Comparison of ENCODE assay signal across 24 cellular contexts in the genomic region with DNA sequence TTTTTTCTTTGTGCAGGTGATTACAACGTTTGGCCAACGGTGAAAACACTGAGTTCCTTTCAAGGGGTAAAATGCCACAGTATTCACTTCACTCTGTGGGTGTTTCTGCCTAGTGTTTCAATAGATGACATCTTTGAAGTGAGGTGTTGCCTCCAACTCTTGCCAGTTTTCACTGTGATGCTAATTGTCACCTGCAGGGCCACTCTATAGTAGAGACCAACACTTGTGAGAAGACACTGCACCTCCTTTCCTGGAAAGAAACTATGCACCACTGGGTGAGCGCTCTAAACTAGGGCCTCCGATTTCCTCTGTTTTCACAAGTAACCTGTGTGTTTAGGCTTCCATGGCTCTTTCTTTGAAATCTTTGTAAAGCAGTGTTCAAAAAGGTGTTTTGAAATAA.
"Had no signal": no experiment of that assay in that cellular context is flagged by ENCODE, and none has a peak within 500 bp of the region (broad histone marks: within the 10 kb centered on the region; RNA-seq: fewer than 3 reads in every experiment).

No MANE protein-coding gene starts in this region.

- H3K9me3 ChIP-seq: lower lobe of right lung, thyroid gland had no signal

- H3K9me3 Mint-ChIP-seq: activated CD4-positive, alpha-beta memory T cell treated with anti-CD3 and anti-CD28 coated beads, Interleukin-2, amount 10 ng/mL, durations not matched to agents 7 days and 5 days; activated naive CD8-positive, alpha-beta T cell treated with anti-CD3 and anti-CD28 coated beads, Interleukin-2, amount 10 ng/mL, durations not matched to agents 7 days and 5 days; stimulated activated effector memory CD8-positive, alpha-beta T cell treated with anti-CD3 and anti-CD28 coated beads, Interleukin-12 subunit alpha, Interleukin-12 subunit beta, amount 100 ng/mL, for 72 hours had no signal

- H3K27ac ChIP-seq: foreskin keratinocyte, lower lobe of right lung, parathyroid adenoma, thyroid gland had no signal

- H3K4me3 ChIP-seq: lower lobe of right lung, smooth muscle cell, thyroid gland had no signal

- H3K79me2 ChIP-seq: parathyroid adenoma had no signal

- H3K36me3 Mint-ChIP-seq: activated CD8-positive, alpha-beta memory T cell treated with anti-CD3 and anti-CD28 coated beads, Interleukin-2, amount 10 ng/mL, durations not matched to agents 7 days and 5 days; activated naive CD8-positive, alpha-beta T cell treated with anti-CD3 and anti-CD28 coated beads, Interleukin-2, amount 10 ng/mL, durations not matched to agents 7 days and 5 days; brain; natural killer cell treated with Interleukin-12 subunit alpha and Interleukin-12 subunit beta and Interleukin-15 and Interleukin-18, amount 100 ng/mL, for 72 hours; stimulated activated effector memory CD8-positive, alpha-beta T cell treated with anti-CD3 and anti-CD28 coated beads, Interleukin-12 subunit alpha, Interleukin-12 subunit beta, amount 100 ng/mL, for 72 hours; T-cell had no signal

- H3K27me3 ChIP-seq: foreskin keratinocyte, thyroid gland had no signal

- H3K4me2 ChIP-seq: smooth muscle cell had no signal

- H3K27ac Mint-ChIP-seq: activated CD4-positive, alpha-beta memory T cell treated with anti-CD3 and anti-CD28 coated beads, Interleukin-2, amount 10 ng/mL, durations not matched to agents 7 days and 5 days; activated CD8-positive, alpha-beta memory T cell treated with anti-CD3 and anti-CD28 coated beads, Interleukin-2, amount 10 ng/mL, durations not matched to agents 7 days and 5 days; activated naive CD8-positive, alpha-beta T cell treated with anti-CD3 and anti-CD28 coated beads, Interleukin-2, amount 10 ng/mL, durations not matched to agents 7 days and 5 days; activated T-helper 17 cell treated with anti-CD3 and anti-CD28 coated beads, Interleukin-2, amount 50 U/mL, for 72 hours; brain; natural killer cell treated with Interleukin-12 subunit alpha and Interleukin-12 subunit beta and Interleukin-15 and Interleukin-18, amount 100 ng/mL, for 72 hours; stimulated activated effector memory CD8-positive, alpha-beta T cell treated with anti-CD3 and anti-CD28 coated beads, Interleukin-12 subunit alpha, Interleukin-12 subunit beta, amount 100 ng/mL, for 72 hours; T-cell had no signal

- DNase-seq: activated CD4-positive, alpha-beta memory T cell treated with anti-CD3 and anti-CD28 coated beads, Interleukin-2, amount 10 ng/mL, durations not matched to agents 7 days and 5 days; activated CD4-positive, alpha-beta T cell treated with anti-CD3 and anti-CD28 coated beads for 48 hours; activated CD4-positive, CD25-positive, alpha-beta regulatory T cell; activated CD8-positive, alpha-beta memory T cell treated with anti-CD3 and anti-CD28 coated beads, Interleukin-2, amount 10 ng/mL, durations not matched to agents 7 days and 5 days; activated naive CD4-positive, alpha-beta T cell treated with Interleukin-2 at 50 U/mL for 16 hours; activated naive CD8-positive, alpha-beta T cell treated with anti-CD3 and anti-CD28 coated beads, Interleukin-2, amount 10 ng/mL, durations not matched to agents 7 days and 5 days; activated T-cell treated with anti-CD3 and anti-CD28 coated beads, Interleukin-2, amount 50 U/mL, for 1 hour; amygdala; central memory CD4-positive, alpha-beta T cell; foreskin keratinocyte; glutamatergic neuron; hippocampal formation; lower lobe of right lung; stimulated activated CD4-positive, alpha-beta T cell treated with anti-CD3 and anti-CD28 coated beads, Interleukin-4, amount 100 ng/mL, for 24 hours; T-cell; T-helper 9 cell; thyroid gland had no signal

- H3K4me3 Mint-ChIP-seq: activated CD4-positive, alpha-beta memory T cell treated with anti-CD3 and anti-CD28 coated beads, Interleukin-2, amount 10 ng/mL, durations not matched to agents 7 days and 5 days; activated CD8-positive, alpha-beta memory T cell treated with anti-CD3 and anti-CD28 coated beads, Interleukin-2, amount 10 ng/mL, durations not matched to agents 7 days and 5 days; activated naive CD8-positive, alpha-beta T cell treated with anti-CD3 and anti-CD28 coated beads, Interleukin-2, amount 10 ng/mL, durations not matched to agents 7 days and 5 days; activated T-helper 17 cell treated with anti-CD3 and anti-CD28 coated beads, Interleukin-2, amount 50 U/mL, for 72 hours; brain; natural killer cell treated with Interleukin-12 subunit alpha and Interleukin-12 subunit beta and Interleukin-15 and Interleukin-18, amount 100 ng/mL, for 72 hours; stimulated activated effector memory CD8-positive, alpha-beta T cell treated with anti-CD3 and anti-CD28 coated beads, Interleukin-12 subunit alpha, Interleukin-12 subunit beta, amount 100 ng/mL, for 72 hours; T-cell had no signal

- H2AFZ ChIP-seq: parathyroid adenoma had no signal

- ATAC-seq: activated CD8-positive, alpha-beta memory T cell treated with anti-CD3 and anti-CD28 coated beads, Interleukin-2, amount 10 ng/mL, durations not matched to agents 7 days and 5 days; activated T-helper 17 cell treated with anti-CD3 and anti-CD28 coated beads, Interleukin-2, amount 50 U/mL, for 72 hours; foreskin keratinocyte; lower lobe of right lung; natural killer cell treated with Interleukin-12 subunit alpha and Interleukin-12 subunit beta and Interleukin-15 and Interleukin-18, amount 100 ng/mL, for 72 hours; sciatic nerve; stimulated activated effector memory CD8-positive, alpha-beta T cell treated with anti-CD3 and anti-CD28 coated beads, Interleukin-12 subunit alpha, Interleukin-12 subunit beta, amount 100 ng/mL, for 72 hours; T-cell had no signal

- H3K4me1 Mint-ChIP-seq: activated CD4-positive, alpha-beta memory T cell treated with anti-CD3 and anti-CD28 coated beads, Interleukin-2, amount 10 ng/mL, durations not matched to agents 7 days and 5 days; activated CD8-positive, alpha-beta memory T cell treated with anti-CD3 and anti-CD28 coated beads, Interleukin-2, amount 10 ng/mL, durations not matched to agents 7 days and 5 days; activated naive CD8-positive, alpha-beta T cell treated with anti-CD3 and anti-CD28 coated beads, Interleukin-2, amount 10 ng/mL, durations not matched to agents 7 days and 5 days; activated T-helper 17 cell treated with anti-CD3 and anti-CD28 coated beads, Interleukin-2, amount 50 U/mL, for 72 hours; stimulated activated effector memory CD8-positive, alpha-beta T cell treated with anti-CD3 and anti-CD28 coated beads, Interleukin-12 subunit alpha, Interleukin-12 subunit beta, amount 100 ng/mL, for 72 hours; T-cell had no signal

- H3K27me3 Mint-ChIP-seq: activated CD4-positive, alpha-beta memory T cell treated with anti-CD3 and anti-CD28 coated beads, Interleukin-2, amount 10 ng/mL, durations not matched to agents 7 days and 5 days; activated CD8-positive, alpha-beta memory T cell treated with anti-CD3 and anti-CD28 coated beads, Interleukin-2, amount 10 ng/mL, durations not matched to agents 7 days and 5 days; activated naive CD8-positive, alpha-beta T cell treated with anti-CD3 and anti-CD28 coated beads, Interleukin-2, amount 10 ng/mL, durations not matched to agents 7 days and 5 days; brain; natural killer cell treated with Interleukin-12 subunit alpha and Interleukin-12 subunit beta and Interleukin-15 and Interleukin-18, amount 100 ng/mL, for 72 hours had no signal

- H3K9ac ChIP-seq: parathyroid adenoma had no signal

- H3K36me3 ChIP-seq: lower lobe of right lung, thyroid gland had no signal

- H3K4me1 ChIP-seq: foreskin keratinocyte, lower lobe of right lung, parathyroid adenoma, thyroid gland had no signal
